In genomic region chr16:57446530-57447141, GRCh38 we compare ENCODE assay signal across 8 cellular contexts. TPM values are rescaled to one million over a fixed set of nuclear protein-coding genes. Genes with fewer than 3 reads are reported as not detected.
DNase-seq lines count a peak whose midpoint lies in the region; ATAC-seq and TF ChIP-seq lines count a peak whose summit lies in the region.

No MANE protein-coding gene starts in this region.

- no peaks in the 10 kb centered on the region for H4K20me1 ChIP-seq in hepatocyte (ENCODE audit: insufficient read depth, poor library complexity, severe bottlenecking)

- H3K4me1 ChIP-seq in hepatocyte (ENCODE audit: insufficient read depth) = peaks cover 16% of the 10 kb centered on the region

- no peaks in the 10 kb centered on the region for H3K9me2 ChIP-seq in hepatocyte (replicated peaks; ENCODE audit: insufficient read depth)

- no peaks in the 10 kb centered on the region for H3K27me3 ChIP-seq in hepatocyte

- peak; percentile 7 for ATAC-seq in GM18520 (IDR thresholded peaks at IDR 0.05; ENCODE audit: unreplicated experiment)
- ATAC-seq in HG03060 (IDR thresholded peaks at IDR 0.05; ENCODE audit: low read depth, unreplicated experiment) = peak; percentile 22

- no peaks in the 10 kb centered on the region for H3K36me3 ChIP-seq in hepatocyte (replicated peaks; ENCODE audit: insufficient read depth, low read depth)

- 7% methylated on average over 26 of the region's 26 CpGs for WGBS in hepatocyte (ENCODE audit: low lambda C conversion rate, missing lambda C conversion rate)

- TF ChIP-seq CTCF in AG10803 (conservative IDR thresholded peaks at IDR 0.05; ENCODE audit: low read length) (no peak), hepatocyte (IDR thresholded peaks at IDR 0.05; ENCODE audit: poor library complexity) (no peak)

- peak overlapping the region; percentile 76 for H3K4me3 ChIP-seq in AG10803 (ENCODE audit: low read length)
- peak overlapping the region; percentile 68 for H3K4me3 ChIP-seq in hepatocyte
- peak overlapping the region; percentile 82 for H3K4me3 ChIP-seq in skeletal muscle cell (ENCODE audit: low read depth, low read length)

- H3K4me2 ChIP-seq in hepatocyte = peak overlapping the region; percentile 86

- DNase-seq in AG10803 (ENCODE audit: low read depth) (peak; percentile 16), NCI-H69 (lab: John Stamatoyannopoulos, UW) (peak; percentile 53), amniotic stem cell (lab: John Stamatoyannopoulos, UW) (peak; percentile 1), hepatocyte (ENCODE audit: low spot score) (peak; percentile 42), skeletal muscle cell (ENCODE audit: low read depth) (no peak), dedifferentiated amniotic fluid mesenchymal stem cell (ENCODE audit: extremely low spot score) (no peak)

- H3K9me3 ChIP-seq in hepatocyte (ENCODE audit: low read depth) = no peaks in the 10 kb centered on the region

- H2AFZ ChIP-seq in hepatocyte = peak overlapping the region; percentile 52

- H3K79me2 ChIP-seq in hepatocyte = peaks cover 76% of the 10 kb centered on the region

- H3K27ac ChIP-seq in hepatocyte = peak overlapping the region; percentile 95

RNA-seq across cellular contexts. Expression of gene CIAPIN1, which starts 0.5 kb away (rescaled TPM):
- 53.1 and 54.2 TPM in 2 replicates for total RNA-seq in hepatocyte
- 53.7 and 56.1 TPM in 2 replicates for polyA plus RNA-seq in hepatocyte

RNA-seq across cellular contexts. Expression of gene COQ9, which starts 0.6 kb away (rescaled TPM):
- 57.1 and 61.9 TPM in 2 replicates for total RNA-seq in hepatocyte
- polyA plus RNA-seq in hepatocyte = 63.2 and 81.5 TPM in 2 replicates

RNA-seq across cellular contexts. Expression of gene POLR2C, which starts 15.8 kb away (rescaled TPM):
- 92.5 and 101 TPM in 2 replicates for total RNA-seq in hepatocyte
- polyA plus RNA-seq in hepatocyte = 49.0 and 56.6 TPM in 2 replicates

RNA-seq across cellular contexts. Expression of gene DOK4, which starts 39.7 kb away (rescaled TPM):
- 112 and 122 TPM in 2 replicates for total RNA-seq in hepatocyte
- 96.3 and 106 TPM in 2 replicates for polyA plus RNA-seq in hepatocyte

RNA-seq across cellular contexts. Expression of gene CCL17, which starts 42.1 kb away (rescaled TPM):
- not detected in 2 replicates for total RNA-seq in hepatocyte
- polyA plus RNA-seq in hepatocyte = not detected in 2 replicates

Comparison
In these comparisons a context has a peak if more than half of its experiments do, and no peak if none do; other contexts are left out.
1. DNase-seq: peak in AG10803 (single experiment), NCI-H69 (single experiment), amniotic stem cell (single experiment) and hepatocyte (single experiment); none in skeletal muscle cell (single experiment) and dedifferentiated amniotic fluid mesenchymal stem cell (single experiment).
2. Peak in every context shown above with its lines, with median percentiles within 50 percentile points of each other: H3K4me3 ChIP-seq.